ENCODE assay signal across 8 cellular contexts in the genomic region with DNA sequence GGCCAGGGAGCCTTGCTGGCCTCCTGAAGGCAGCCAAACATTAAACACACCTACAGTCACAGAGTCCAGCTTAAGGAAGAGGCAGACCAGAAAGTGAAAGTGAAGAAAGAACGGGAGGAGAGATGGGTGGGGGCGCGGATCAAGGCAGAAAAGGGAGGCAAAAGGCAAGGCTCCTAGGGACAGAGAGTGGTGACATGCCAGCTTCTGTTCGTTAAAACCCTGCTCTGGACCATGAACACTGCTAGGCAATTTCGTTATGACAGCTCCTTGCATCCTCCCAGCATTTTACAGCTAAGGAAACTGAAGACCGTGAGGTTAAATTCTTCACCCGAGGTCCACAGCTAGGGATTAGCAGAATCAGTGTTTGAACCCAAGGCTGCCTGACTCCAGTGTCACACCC. TPM values are rescaled to one million over a fixed set of nuclear protein-coding genes. Genes with fewer than 3 reads are reported as not detected.
DNase-seq lines count a peak whose midpoint lies in the region; ATAC-seq and TF ChIP-seq lines count a peak whose summit lies in the region.
"Not testable (repeated sequence)": the region's sequence is repeated elsewhere in the genome, so short reads cannot be mapped to it uniquely, and the experiment has no call there.

No MANE protein-coding gene starts in this region.

- not testable (repeated sequence) for H3K9me3 ChIP-seq in CD8-positive, alpha-beta T cell (ENCODE audit: low read length); T-helper 17 cell (ENCODE audit: control insufficient read depth, low read length, poor library complexity, severe bottlenecking)

- H3K27me3 Mint-ChIP-seq in CD8-positive, alpha-beta T cell (ENCODE audit: low read depth); T-helper 17 cell; activated T-helper 2 cell treated with anti-CD3 and anti-CD28 coated beads, Interferon-gamma antibody, Interleukin-2, Interleukin-4, amounts not matched to agents 10 μg/mL and 5 μg/mL and 100 μg/mL, durations not matched to agents 14 hours and 24 hours and 36 hours (ENCODE audit: low read depth); effector memory CD8-positive, alpha-beta T cell; natural killer cell treated with Interleukin-12 subunit alpha and Interleukin-12 subunit beta and Interleukin-15 and Interleukin-18, amount 100 ng/mL, for 72 hours; stimulated activated naive CD8-positive, alpha-beta T cell treated with anti-CD3 and anti-CD28 coated beads, Interleukin-15, Interleukin-2, amounts not matched to agents 100 ng/mL and 50 ng/mL, for 24 hours: not testable (repeated sequence)

- not testable (repeated sequence) for H3K27me3 ChIP-seq in CD8-positive, alpha-beta T cell (ENCODE audit: insufficient read depth, low read length)

- ATAC-seq in CD8-positive, alpha-beta T cell, result peak; percentile 12
- not testable (repeated sequence) for ATAC-seq in T-helper 17 cell; effector memory CD8-positive, alpha-beta T cell (replicated peaks)
- peak; percentile 43 to 48 for ATAC-seq in natural killer cell treated with Interleukin-12 subunit alpha and Interleukin-12 subunit beta and Interleukin-15 and Interleukin-18, amount 100 ng/mL, for 72 hours

- peak overlapping the region; percentile 24 for H3K27ac Mint-ChIP-seq in CD8-positive, alpha-beta T cell
- H3K27ac Mint-ChIP-seq in T-helper 17 cell, result peak overlapping the region; percentile 94
- peak overlapping the region; percentile 75 for H3K27ac Mint-ChIP-seq in activated T-helper 2 cell treated with anti-CD3 and anti-CD28 coated beads, Interferon-gamma antibody, Interleukin-2, Interleukin-4, amounts not matched to agents 10 μg/mL and 5 μg/mL and 100 μg/mL, durations not matched to agents 14 hours and 24 hours and 36 hours
- peak overlapping the region; percentile 93 to 95 for H3K27ac Mint-ChIP-seq in effector memory CD8-positive, alpha-beta T cell
- H3K27ac Mint-ChIP-seq in natural killer cell treated with Interleukin-12 subunit alpha and Interleukin-12 subunit beta and Interleukin-15 and Interleukin-18, amount 100 ng/mL, for 72 hours, result peak overlapping the region; percentile 85 to 94
- H3K27ac Mint-ChIP-seq in stimulated activated naive CD8-positive, alpha-beta T cell treated with anti-CD3 and anti-CD28 coated beads, Interleukin-15, Interleukin-2, amounts not matched to agents 100 ng/mL and 50 ng/mL, for 24 hours, result not testable (repeated sequence)

- peak overlapping the region; percentile 37 for H3K4me3 ChIP-seq in CD8-positive, alpha-beta T cell (ENCODE audit: low read depth, low read length)

- POLR2A ChIA-PET in CD8-positive, alpha-beta T cell (lab: Charles Lee), result interaction anchor here (2.2 kb wide), 1 partner anchor 52 kb away, joined by 11 read pairs; the partner anchor contains the start of gene SMURF2

- intact Hi-C loops in CD8-positive, alpha-beta T cell (cut with DNase I, micrococcal nuclease), result loop anchor here (2.0 to 5.0 kb wide), 2 partner anchors 51 kb away; partner anchors contain the start of gene SMURF2 (in 2 of the 2)
- intact Hi-C loops in activated T-helper 2 cell treated with anti-CD3 and anti-CD28 coated beads, Interferon-gamma antibody, Interleukin-2, Interleukin-4, amounts not matched to agents 10 μg/mL and 5 μg/mL and 100 μg/mL, durations not matched to agents 14 hours and 24 hours and 36 hours (cut with micrococcal nuclease), result loop anchor here (10.0 kb wide), 1 partner anchor 251 kb away; no protein-coding TSS in a partner anchor

- H3K27ac ChIP-seq in CD8-positive, alpha-beta T cell (ENCODE audit: low read depth, low read length), result not testable (repeated sequence)

- not testable (repeated sequence) for H3K9me3 Mint-ChIP-seq in CD8-positive, alpha-beta T cell; activated T-helper 2 cell treated with anti-CD3 and anti-CD28 coated beads, Interferon-gamma antibody, Interleukin-2, Interleukin-4, amounts not matched to agents 10 μg/mL and 5 μg/mL and 100 μg/mL, durations not matched to agents 14 hours and 24 hours and 36 hours; effector memory CD8-positive, alpha-beta T cell; natural killer cell treated with Interleukin-12 subunit alpha and Interleukin-12 subunit beta and Interleukin-15 and Interleukin-18, amount 100 ng/mL, for 72 hours; stimulated activated naive CD8-positive, alpha-beta T cell treated with anti-CD3 and anti-CD28 coated beads, Interleukin-15, Interleukin-2, amounts not matched to agents 100 ng/mL and 50 ng/mL, for 24 hours

- CTCF ChIA-PET in CD8-positive, alpha-beta T cell (lab: Charles Lee), result not testable (repeated sequence)

- peaks cover 51% of the 10 kb centered on the region for H3K4me1 Mint-ChIP-seq in CD8-positive, alpha-beta T cell (ENCODE audit: low read depth)
- peaks cover 37% of the 10 kb centered on the region for H3K4me1 Mint-ChIP-seq in T-helper 17 cell
- peaks cover 47% of the 10 kb centered on the region for H3K4me1 Mint-ChIP-seq in activated T-helper 2 cell treated with anti-CD3 and anti-CD28 coated beads, Interferon-gamma antibody, Interleukin-2, Interleukin-4, amounts not matched to agents 10 μg/mL and 5 μg/mL and 100 μg/mL, durations not matched to agents 14 hours and 24 hours and 36 hours (ENCODE audit: low read depth)
- peaks cover 41 to 45% of the 10 kb centered on the region in 2 donors for H3K4me1 Mint-ChIP-seq in effector memory CD8-positive, alpha-beta T cell (ENCODE audit: low read depth in 2 of 2)
- peaks cover 40% of the 10 kb centered on the region in 2 donors for H3K4me1 Mint-ChIP-seq in natural killer cell treated with Interleukin-12 subunit alpha and Interleukin-12 subunit beta and Interleukin-15 and Interleukin-18, amount 100 ng/mL, for 72 hours (ENCODE audit: low read depth in 2 of 2)
- peaks cover 47% of the 10 kb centered on the region for H3K4me1 Mint-ChIP-seq in stimulated activated naive CD8-positive, alpha-beta T cell treated with anti-CD3 and anti-CD28 coated beads, Interleukin-15, Interleukin-2, amounts not matched to agents 100 ng/mL and 50 ng/mL, for 24 hours (ENCODE audit: low read depth)

- H3K4me1 ChIP-seq in CD8-positive, alpha-beta T cell (ENCODE audit: insufficient read depth, low read length), result peaks cover 48% of the 10 kb centered on the region

- not testable (repeated sequence) for DNase-seq in CD8-positive, alpha-beta T cell; T-helper 17 cell; effector memory CD8-positive, alpha-beta T cell; natural killer cell treated with Interleukin-12 subunit alpha and Interleukin-12 subunit beta and Interleukin-15 and Interleukin-18, amount 100 ng/mL, for 72 hours (ENCODE audit: low spot score)
- peak; percentile 50 for DNase-seq in M059J (ENCODE audit: low read depth)
- peak; percentile 13 for DNase-seq in activated T-helper 2 cell treated with anti-CD3 and anti-CD28 coated beads, Interferon-gamma antibody, Interleukin-2, Interleukin-4, amounts not matched to agents 10 μg/mL and 5 μg/mL and 100 μg/mL, durations not matched to agents 14 hours and 24 hours and 36 hours (ENCODE audit: low spot score)
- peak; percentile 31 for DNase-seq in kidney tubule cell (ENCODE audit: low spot score)

- not testable (repeated sequence) for TF ChIP-seq CTCF in CD8-positive, alpha-beta T cell (IDR thresholded peaks at IDR 0.05)

- not testable (repeated sequence) for H3K36me3 ChIP-seq in CD8-positive, alpha-beta T cell (ENCODE audit: insufficient read depth, low read length)

- H3K36me3 Mint-ChIP-seq in CD8-positive, alpha-beta T cell; T-helper 17 cell (ENCODE audit: low read depth); activated T-helper 2 cell treated with anti-CD3 and anti-CD28 coated beads, Interferon-gamma antibody, Interleukin-2, Interleukin-4, amounts not matched to agents 10 μg/mL and 5 μg/mL and 100 μg/mL, durations not matched to agents 14 hours and 24 hours and 36 hours (ENCODE audit: low read depth); effector memory CD8-positive, alpha-beta T cell (ENCODE audit: insufficient read depth); natural killer cell treated with Interleukin-12 subunit alpha and Interleukin-12 subunit beta and Interleukin-15 and Interleukin-18, amount 100 ng/mL, for 72 hours; stimulated activated naive CD8-positive, alpha-beta T cell treated with anti-CD3 and anti-CD28 coated beads, Interleukin-15, Interleukin-2, amounts not matched to agents 100 ng/mL and 50 ng/mL, for 24 hours (ENCODE audit: low read depth): not testable (repeated sequence)

- H3K4me3 Mint-ChIP-seq in CD8-positive, alpha-beta T cell, result peak overlapping the region; percentile 79
- peak overlapping the region; percentile 88 for H3K4me3 Mint-ChIP-seq in T-helper 17 cell
- H3K4me3 Mint-ChIP-seq in activated T-helper 2 cell treated with anti-CD3 and anti-CD28 coated beads, Interferon-gamma antibody, Interleukin-2, Interleukin-4, amounts not matched to agents 10 μg/mL and 5 μg/mL and 100 μg/mL, durations not matched to agents 14 hours and 24 hours and 36 hours (ENCODE audit: low read depth), result peak overlapping the region; percentile 73
- peak overlapping the region; percentile 88 to 90 for H3K4me3 Mint-ChIP-seq in effector memory CD8-positive, alpha-beta T cell
- peak overlapping the region; percentile 87 for H3K4me3 Mint-ChIP-seq in natural killer cell treated with Interleukin-12 subunit alpha and Interleukin-12 subunit beta and Interleukin-15 and Interleukin-18, amount 100 ng/mL, for 72 hours
- peak overlapping the region; percentile 66 for H3K4me3 Mint-ChIP-seq in stimulated activated naive CD8-positive, alpha-beta T cell treated with anti-CD3 and anti-CD28 coated beads, Interleukin-15, Interleukin-2, amounts not matched to agents 100 ng/mL and 50 ng/mL, for 24 hours

RNA-seq across cellular contexts. Expression of gene SMURF2, which starts 51.7 kb away (rescaled TPM):
- total RNA-seq in CD8-positive, alpha-beta T cell, result 10 to 100 TPM; 27.3 to 28.1 TPM
- 43.3 and 68.7 TPM in 2 replicates for total RNA-seq in M059J (2014; rRNA removed; shearing (Covaris generic))
- 10 to 100 TPM; 25.4 to 26.6 TPM for total RNA-seq in T-helper 17 cell
- 12.6 and 13.1 TPM in 2 replicates for total RNA-seq in activated T-helper 2 cell treated with anti-CD3 and anti-CD28 coated beads, Interferon-gamma antibody, Interleukin-2, Interleukin-4, amounts not matched to agents 10 μg/mL and 5 μg/mL and 100 μg/mL, durations not matched to agents 14 hours and 24 hours and 36 hours
- total RNA-seq in natural killer cell treated with Interleukin-12 subunit alpha and Interleukin-12 subunit beta and Interleukin-15 and Interleukin-18, amount 100 ng/mL, for 72 hours, result 10 to 100 TPM; 18.0 to 26.1 TPM
